In the genomic region with DNA sequence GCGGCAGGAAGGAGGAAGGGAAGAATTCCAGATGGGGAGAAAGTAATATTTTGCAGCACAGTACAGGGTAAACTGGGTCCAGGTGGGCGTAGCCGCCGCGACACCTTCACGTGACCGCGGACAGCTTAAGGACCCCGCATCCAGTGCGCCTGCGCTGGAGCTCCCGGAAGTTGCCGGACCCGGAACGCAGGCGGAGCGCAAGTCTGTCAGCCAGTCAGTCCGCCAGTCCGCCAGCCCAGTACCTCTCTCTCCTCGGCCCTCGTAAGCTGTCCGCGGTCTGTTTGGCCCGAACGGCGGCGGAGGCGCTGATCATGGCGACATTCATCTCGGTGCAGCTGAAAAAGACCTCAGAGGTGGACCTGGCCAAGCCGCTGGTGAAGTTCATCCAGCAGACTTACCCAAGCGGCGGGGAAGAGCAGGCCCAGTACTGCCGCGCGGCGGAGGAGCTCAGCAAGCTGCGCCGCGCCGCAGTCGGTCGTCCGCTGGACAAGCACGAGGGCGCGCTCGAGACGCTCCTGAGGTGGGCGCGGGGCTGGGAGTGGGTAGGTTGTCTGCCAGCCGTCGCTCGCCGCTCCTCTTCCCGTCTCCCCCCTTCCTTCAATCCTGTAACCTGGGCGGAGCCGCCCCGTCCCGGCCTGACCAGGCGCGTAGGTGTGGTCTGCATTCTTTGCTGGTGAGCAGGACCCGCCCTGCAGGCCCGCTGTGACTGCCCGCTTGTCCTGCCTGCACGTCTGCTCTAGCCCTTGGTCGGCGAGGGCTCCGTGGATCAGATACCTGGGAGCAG, we compare ENCODE assay signal across 8 cellular contexts. TPM values are rescaled to one million over a fixed set of nuclear protein-coding genes. Genes with fewer than 3 reads are reported as not detected.
DNase-seq lines count a peak whose midpoint lies in the region; TF ChIP-seq lines count a peak whose summit lies in the region.

A gene with protein sequence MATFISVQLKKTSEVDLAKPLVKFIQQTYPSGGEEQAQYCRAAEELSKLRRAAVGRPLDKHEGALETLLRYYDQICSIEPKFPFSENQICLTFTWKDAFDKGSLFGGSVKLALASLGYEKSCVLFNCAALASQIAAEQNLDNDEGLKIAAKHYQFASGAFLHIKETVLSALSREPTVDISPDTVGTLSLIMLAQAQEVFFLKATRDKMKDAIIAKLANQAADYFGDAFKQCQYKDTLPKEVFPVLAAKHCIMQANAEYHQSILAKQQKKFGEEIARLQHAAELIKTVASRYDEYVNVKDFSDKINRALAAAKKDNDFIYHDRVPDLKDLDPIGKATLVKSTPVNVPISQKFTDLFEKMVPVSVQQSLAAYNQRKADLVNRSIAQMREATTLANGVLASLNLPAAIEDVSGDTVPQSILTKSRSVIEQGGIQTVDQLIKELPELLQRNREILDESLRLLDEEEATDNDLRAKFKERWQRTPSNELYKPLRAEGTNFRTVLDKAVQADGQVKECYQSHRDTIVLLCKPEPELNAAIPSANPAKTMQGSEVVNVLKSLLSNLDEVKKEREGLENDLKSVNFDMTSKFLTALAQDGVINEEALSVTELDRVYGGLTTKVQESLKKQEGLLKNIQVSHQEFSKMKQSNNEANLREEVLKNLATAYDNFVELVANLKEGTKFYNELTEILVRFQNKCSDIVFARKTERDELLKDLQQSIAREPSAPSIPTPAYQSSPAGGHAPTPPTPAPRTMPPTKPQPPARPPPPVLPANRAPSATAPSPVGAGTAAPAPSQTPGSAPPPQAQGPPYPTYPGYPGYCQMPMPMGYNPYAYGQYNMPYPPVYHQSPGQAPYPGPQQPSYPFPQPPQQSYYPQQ (plus strand): TSS at position 213 of the 784 bp plus-strand sequence. CDS start 99 bp downstream, at position 312.

- H2BK120ac ChIP-seq in H9 (ENCODE audit: low read depth, low read length, poor library complexity, severe bottlenecking) (no peak within 1 kb of the TSS), neuronal stem cell (ENCODE audit: low read depth, low read length) (peak within 1 kb of the TSS; percentile 93)

- H4K5ac ChIP-seq in H9 (ENCODE audit: insufficient read length, low read depth, low read length) = no peak within 1 kb of the TSS

- peaks cover 9% of the 10 kb centered on the region in 2 experiments for H3K9me3 Mint-ChIP-seq in H9

- H3K4me2 ChIP-seq in H9 (ENCODE audit: insufficient read depth, insufficient read length, low read length) (peak within 1 kb of the TSS; percentile 82), neuronal stem cell (ENCODE audit: insufficient read depth, low read length, poor library complexity, severe bottlenecking) (peak within 1 kb of the TSS; percentile 83)

- H3K23ac ChIP-seq in H9 (ENCODE audit: insufficient read length, low read depth, low read length) = no peak within 1 kb of the TSS
- H3K23ac ChIP-seq in neuronal stem cell (ENCODE audit: low read depth, low read length, poor library complexity) = peak within 1 kb of the TSS; percentile 99

- H3K27ac Mint-ChIP-seq in H9 = peak within 1 kb of the TSS; percentile 91 to 96 (median 92)

- H4K8ac ChIP-seq in H9 (replicated peaks; ENCODE audit: insufficient read length, low read depth, low read length) (no peak within 1 kb of the TSS), neuronal stem cell (ENCODE audit: low read depth, low read length) (no peak within 1 kb of the TSS)

- H4K91ac ChIP-seq in H9 (ENCODE audit: insufficient read length, low read depth, low read length) (no peak within 1 kb of the TSS), neuronal stem cell (ENCODE audit: low read depth, low read length, poor library complexity) (no peak within 1 kb of the TSS)

- no peaks in the 10 kb centered on the region for H4K20me1 ChIP-seq in H9 (ENCODE audit: control insufficient read depth, insufficient read depth, insufficient read length)

- H3K4me1 Mint-ChIP-seq in H9 = peaks cover 29 to 31% of the 10 kb centered on the region in 2 experiments

- H3K79me1 ChIP-seq in H9 (ENCODE audit: insufficient read depth, low read depth, low read length, poor library complexity, severe bottlenecking) (no peaks in the 10 kb centered on the region), neuronal stem cell (ENCODE audit: low read depth, low read length) (peaks cover 2% of the 10 kb centered on the region)

- H3K4me3 Mint-ChIP-seq in H9 = peak within 1 kb of the TSS; percentile 95 to 96

- H3K36me3 ChIP-seq in SJCRH30 (0 out of 2 replicates have a peak, but pooled peaks cover 3% of the 10 kb centered on the region), neuronal stem cell (replicated peaks in 1 of 2; ENCODE audit: control insufficient read depth in 2 of 2, insufficient read depth in 2 of 2, low read length in 2 of 2) (peaks cover 0 to 22% of the 10 kb centered on the region in 2 donors)

- no peak within 1 kb of the TSS for H3K56ac ChIP-seq in H9 (ENCODE audit: insufficient read length, low read depth, low read length)

- no peak within 1 kb of the TSS for H2BK5ac ChIP-seq in H9 (ENCODE audit: insufficient read length, low read length)
- H2BK5ac ChIP-seq in neuronal stem cell (ENCODE audit: low read length) = peak within 1 kb of the TSS; percentile 77

- H3K79me2 ChIP-seq in H9 (ENCODE audit: insufficient read depth, low read length) = no peaks in the 10 kb centered on the region

- H3K23me2 ChIP-seq in H9 (ENCODE audit: insufficient read length, low read depth, low read length, poor library complexity, severe bottlenecking) = peaks cover 7% of the 10 kb centered on the region

- H3K14ac ChIP-seq in H9 (ENCODE audit: insufficient read depth, low read length) = no peak within 1 kb of the TSS
- no peak within 1 kb of the TSS for H3K14ac ChIP-seq in neuronal stem cell (ENCODE audit: low read length)

- peak within 1 kb of the TSS; percentile 71 for H3K9ac ChIP-seq in H9 (ENCODE audit: extremely low read depth, insufficient read length, low read length)
- peak within 1 kb of the TSS; percentile 93 for H3K9ac ChIP-seq in neuronal stem cell (ENCODE audit: low read depth, low read length, poor library complexity)

- DNase-seq in GF-D8 (lab: John Stamatoyannopoulos, UW) (peak; percentile 72), H9 (peak; percentile 96), M059J (ENCODE audit: low read depth) (peak; percentile 89), SJCRH30 (peak; percentile 82 to 85), foreskin melanocyte (peak; percentile 88), neuronal stem cell (ENCODE audit: low spot score) (peak; percentile 85)
- peak; percentile 59 to 82 (median 68) for DNase-seq in activated naive CD4-positive, alpha-beta T cell (lab: John Stamatoyannopoulos, UW)

- H3K27ac ChIP-seq in H9 (ENCODE audit: insufficient read length, low read depth, low read length) = no peak within 1 kb of the TSS
- peak within 1 kb of the TSS; percentile 77 for H3K27ac ChIP-seq in SJCRH30
- peak within 1 kb of the TSS; percentile 93 for H3K27ac ChIP-seq in neuronal stem cell (replicated peaks; ENCODE audit: low read length)

- no peak within 1 kb of the TSS for H2BK12ac ChIP-seq in H9 (ENCODE audit: insufficient read length, low read depth, low read length)
- H2BK12ac ChIP-seq in neuronal stem cell (ENCODE audit: low read length) = no peak within 1 kb of the TSS

- H2AK5ac ChIP-seq in H9 (ENCODE audit: insufficient read length, low read length) (no peak within 1 kb of the TSS), neuronal stem cell (ENCODE audit: low read depth, low read length) (no peak within 1 kb of the TSS)

- H3K4ac ChIP-seq in H9 (ENCODE audit: low read depth, low read length) (no peak within 1 kb of the TSS), neuronal stem cell (ENCODE audit: low read length) (no peak within 1 kb of the TSS)

- H3K27me3 ChIP-seq in H9 (ENCODE audit: insufficient read depth, low read length) (no peaks in the 10 kb centered on the region), SJCRH30 (no peaks in the 10 kb centered on the region), neuronal stem cell (ENCODE audit: control insufficient read depth in 3 of 3, insufficient read depth in 3 of 3, low read depth in 1 of 3, low read length in 3 of 3) (no peaks in the 10 kb centered on the region)

- no peak within 1 kb of the TSS for H2BK15ac ChIP-seq in H9 (ENCODE audit: low read depth, low read length)
- H2BK15ac ChIP-seq in neuronal stem cell (ENCODE audit: low read length) = peak within 1 kb of the TSS; percentile 76

- H3K4me1 ChIP-seq in H9 (ENCODE audit: insufficient read depth, low read length) (no peaks in the 10 kb centered on the region), SJCRH30 (no peaks in the 10 kb centered on the region), neuronal stem cell (ENCODE audit: control insufficient read depth in 2 of 2, insufficient read depth in 1 of 2, low read depth in 1 of 2, low read length in 2 of 2) (peaks cover 0 to 3% of the 10 kb centered on the region in 2 donors)

- TF ChIP-seq CTCF in H9 (conservative IDR thresholded peaks at IDR 0.05) (no peak; the same call in 2 of the 3 replicates), subcutaneous adipose tissue (IDR thresholded peaks at IDR 0.05; ENCODE audit: low read depth) (no peak)

- H3K27me3 Mint-ChIP-seq in H9 (ENCODE audit: low read depth) = no peaks in the 10 kb centered on the region

- peak within 1 kb of the TSS; percentile 89 for H3K4me3 ChIP-seq in SJCRH30
- peak within 1 kb of the TSS; percentile 90 to 92 for H3K4me3 ChIP-seq in neuronal stem cell (ENCODE audit: low read length in 2 of 2)

- H2BK20ac ChIP-seq in H9 (ENCODE audit: low read depth, low read length, poor library complexity, severe bottlenecking) = no peak within 1 kb of the TSS

- peak within 1 kb of the TSS; percentile 95 for H2AFZ ChIP-seq in H9 (ENCODE audit: low read length)
- peak within 1 kb of the TSS; percentile 98 for H2AFZ ChIP-seq in neuronal stem cell (ENCODE audit: low read length)

- H3K18ac ChIP-seq in H9 (ENCODE audit: insufficient read length, low read depth, low read length) (peak within 1 kb of the TSS; percentile 31), neuronal stem cell (ENCODE audit: low read length) (peak within 1 kb of the TSS; percentile 93)

- no peak within 1 kb of the TSS for H3T11ph ChIP-seq in H9 (ENCODE audit: low read length)

- no CpG with 5 or more reads among the region's 69 CpGs for WGBS in H9 (ENCODE audit: extremely low coverage, insufficient read length, low lambda C conversion rate)
- WGBS in neuronal stem cell (ENCODE audit: extremely low coverage in 2 of 2, insufficient read length in 2 of 2, insufficient replicate concordance in 1 of 2), 2 donors = no CpG with 5 or more reads among the region's 69 CpGs

- peaks cover 14 to 20% (median 19%) of the 10 kb centered on the region in 3 experiments for H3K36me3 Mint-ChIP-seq in H9 (ENCODE audit: insufficient read depth in 1 of 3, low read depth in 3 of 3)

- H3K9me3 ChIP-seq in H9 (ENCODE audit: control insufficient read depth, low read depth, low read length) = no peaks in the 10 kb centered on the region
- H3K9me3 ChIP-seq in SJCRH30 (replicated peaks) = no peaks in the 10 kb centered on the region
- H3K9me3 ChIP-seq in neuronal stem cell (replicated peaks in 1 of 2; ENCODE audit: control insufficient read depth in 2 of 2, insufficient read depth in 1 of 2, low read depth in 1 of 2, low read length in 2 of 2) = peaks cover 0 to 13% of the 10 kb centered on the region in 2 donors

RNA-seq across cellular contexts. Expression of the gene that starts here (rescaled TPM):
- total RNA-seq in H9 (2021) (104 and 109 TPM in 2 replicates), subcutaneous adipose tissue (100 to 1,000 TPM; 177 to 319 (median 203) TPM)
- 80.3 and 84.9 TPM in 2 replicates for total RNA-seq in M059J (2014; rRNA removed; shearing (Covaris generic))
- total RNA-seq in SJCRH30 (2014; rRNA removed; shearing (Covaris generic)) = 44.1 and 49.9 TPM in 2 replicates
- polyA plus RNA-seq in neuronal stem cell (2013, experiment 1 of 2) = 71.6 TPM
- polyA plus RNA-seq in neuronal stem cell (2013, experiment 2 of 2) = 71.0 TPM
